Comparison of ENCODE assay signal across 3 cellular contexts in genomic region chr21:40349591-40349990, GRCh38.
TF ChIP-seq lines count a peak whose summit lies in the region.

No MANE protein-coding gene starts in this region.

TF ChIP-seq in HepG2, 621 proteins besides CTCF, POLR2A, EP300 and RAD21 (continued from another document):
- peak; percentile 59 to 72; a peak in 3 of 4 replicates for TF ChIP-seq MAFK (conservative IDR thresholded peaks at IDR 0.05 in 1 of 2, IDR thresholded peaks at IDR 0.05 in 1 of 2; ENCODE audit: low read length in 2 of 2)
- no peak for TF ChIP-seq FOXO4 (CRISPR knock-in tag; conservative IDR thresholded peaks at IDR 0.05)
TF ChIP-seq in HepG2: peak in this region for 2.

TF ChIP-seq in A549, 52 proteins besides CTCF, POLR2A, EP300 and RAD21 (continued from another document):
- peak; percentile 4 for TF ChIP-seq MAFK (IDR thresholded peaks at IDR 0.05; ENCODE audit: partially characterized antibody)

TF ChIP-seq in IMR-90, 13 proteins besides CTCF, POLR2A, EP300 and RAD21 (continued from another document):
- TF ChIP-seq ELK1 (IDR thresholded peaks at IDR 0.05; ENCODE audit: borderline replicate concordance, low read depth, low read length), result no peak
